ENCODE assay signal across 27 cellular contexts in genomic region chr15:84865074-84865569, GRCh38. TPM values are rescaled to one million over a fixed set of nuclear protein-coding genes. Genes with fewer than 3 reads are reported as not detected.
"Had no signal": no experiment of that assay in that cellular context is flagged by ENCODE, and none has a peak within 500 bp of the region (broad histone marks: within the 10 kb centered on the region; RNA-seq: fewer than 3 reads in every experiment).

No MANE protein-coding gene starts in this region.

- H3K36me3 ChIP-seq: prostate gland, tibial nerve, uterus had no signal

- DNase-seq: islet precursor cell; lower lobe of right lung; mammary epithelial cell; mesenchymal stem cell; naive thymus-derived CD8-positive, alpha-beta T cell; nucleus accumbens; pancreas; retina; stimulated activated CD4-positive, alpha-beta T cell treated with anti-CD3 and anti-CD28 coated beads, Interleukin-12 subunit alpha, Interleukin-12 subunit beta, amount 100 ng/mL, for 4 hours; stimulated activated CD4-positive, alpha-beta T cell treated with anti-CD3 and anti-CD28 coated beads, Interleukin-15, amount 100 ng/mL, for 24 hours; stimulated activated CD4-positive, alpha-beta T cell treated with anti-CD3 and anti-CD28 coated beads, Interleukin-2, amount 100 ng/mL, for 24 hours; stimulated activated CD4-positive, alpha-beta T cell treated with anti-CD3 and anti-CD28 coated beads, Interleukin-4, amount 100 ng/mL, for 1 hour; stimulated activated naive B cell treated with anti-CD40 and anti-IgM and Interleukin-4, amounts not matched to agents 10 μg/mL and 1 μg/mL and 100 μg/mL, for 72 hours; stimulated activated naive CD8-positive, alpha-beta T cell treated with anti-CD3 and anti-CD28 coated beads, Interleukin-15, Interleukin-2, amounts not matched to agents 100 U/mL and 50 U/mL, for 24 hours; stomach; testis; uterus had no signal

- H3K4me1 Mint-ChIP-seq: naive thymus-derived CD8-positive, alpha-beta T cell; stimulated activated naive B cell treated with anti-CD40 and anti-IgM and Interleukin-4, amounts not matched to agents 10 μg/mL and 1 μg/mL and 100 μg/mL, for 72 hours had no signal

- H3K27me3 ChIP-seq: heart right ventricle, hepatocyte, pancreas, stomach, testis, tibial nerve, uterus had no signal

- H3K4me3 Mint-ChIP-seq: naive thymus-derived CD8-positive, alpha-beta T cell; nephron; stimulated activated naive B cell treated with anti-CD40 and anti-IgM and Interleukin-4, amounts not matched to agents 10 μg/mL and 1 μg/mL and 100 μg/mL, for 72 hours; type B pancreatic cell had no signal

- H3K9me3 Mint-ChIP-seq: naive thymus-derived CD8-positive, alpha-beta T cell; nephron; stimulated activated naive B cell treated with anti-CD40 and anti-IgM and Interleukin-4, amounts not matched to agents 10 μg/mL and 1 μg/mL and 100 μg/mL, for 72 hours; type B pancreatic cell had no signal

- H3K36me3 Mint-ChIP-seq: naive thymus-derived CD8-positive, alpha-beta T cell; stimulated activated naive B cell treated with anti-CD40 and anti-IgM and Interleukin-4, amounts not matched to agents 10 μg/mL and 1 μg/mL and 100 μg/mL, for 72 hours had no signal

- H3K27me3 Mint-ChIP-seq: naive thymus-derived CD8-positive, alpha-beta T cell; stimulated activated naive B cell treated with anti-CD40 and anti-IgM and Interleukin-4, amounts not matched to agents 10 μg/mL and 1 μg/mL and 100 μg/mL, for 72 hours; type B pancreatic cell had no signal

- ATAC-seq: left lobe of liver; lower lobe of right lung; naive thymus-derived CD8-positive, alpha-beta T cell; stimulated activated naive B cell treated with anti-CD40 and anti-IgM and Interleukin-4, amounts not matched to agents 10 μg/mL and 1 μg/mL and 100 μg/mL, for 72 hours; stimulated activated naive CD8-positive, alpha-beta T cell treated with anti-CD3 and anti-CD28 coated beads, Interleukin-15, Interleukin-2, amounts not matched to agents 100 U/mL and 50 U/mL, for 24 hours had no signal

- H3K27ac Mint-ChIP-seq: naive thymus-derived CD8-positive, alpha-beta T cell; stimulated activated naive B cell treated with anti-CD40 and anti-IgM and Interleukin-4, amounts not matched to agents 10 μg/mL and 1 μg/mL and 100 μg/mL, for 72 hours; type B pancreatic cell had no signal

- H3K4me1 ChIP-seq: pancreas, testis, uterus had no signal

- H3K27ac ChIP-seq: hepatocyte, lower lobe of right lung, pancreas, prostate gland, skin epidermis, testis, tibial nerve had no signal

- H3K9me3 ChIP-seq: heart right ventricle, lower lobe of right lung, pancreas, prostate gland, stomach, testis, tibial nerve, uterus had no signal

- H3K4me3 ChIP-seq: hepatocyte, lower lobe of right lung, pancreas, prostate gland, skin epidermis, stomach, testis, tibial nerve, uterus had no signal

RNA-seq across cellular contexts. Expression of gene SLC28A1, which starts 19.3 kb away (rescaled TPM):
- total RNA-seq: lower lobe of right lung; naive thymus-derived CD8-positive, alpha-beta T cell; osteoblast; prostate gland; ureter had no signal
